Comparison of ENCODE assay signal across 12 cellular contexts in genomic region chr3:190512666-190513065, GRCh38. TPM values are rescaled to one million over a fixed set of nuclear protein-coding genes. Genes with fewer than 3 reads are reported as not detected.
DNase-seq lines count a peak whose midpoint lies in the region; ATAC-seq and TF ChIP-seq lines count a peak whose summit lies in the region.
"Had no signal": no experiment of that assay in that cellular context is flagged by ENCODE, and none has a peak within 500 bp of the region (broad histone marks: within the 10 kb centered on the region; RNA-seq: fewer than 3 reads in every experiment).

No MANE protein-coding gene starts in this region.

- H3K9me3 Mint-ChIP-seq in MCF 10A (ENCODE audit: unreplicated experiment) (no peaks in the 10 kb centered on the region), WTC11 (no peaks in the 10 kb centered on the region), glutamatergic neuron (ENCODE audit: unreplicated experiment) (peaks cover 1% of the 10 kb centered on the region)

- BruUV-seq in MCF 10A (replicated peaks; lab: Mats Ljungman, UMichigan), result no TSS peak

- H3K36me3 ChIP-seq in breast epithelium (no peaks in the 10 kb centered on the region), upper lobe of left lung (no peaks in the 10 kb centered on the region)
- H3K36me3 ChIP-seq: BE2C had no signal

- H3K27ac ChIP-seq in breast epithelium (no peak overlapping the region), upper lobe of left lung (peak overlapping the region; percentile 84 to 92 (median 88))

- peak overlapping the region; percentile 88 for H3K4me3 Mint-ChIP-seq in MCF 10A (ENCODE audit: unreplicated experiment)
- peak overlapping the region; percentile 83 for H3K4me3 Mint-ChIP-seq in WTC11
- peak overlapping the region; percentile 93 for H3K4me3 Mint-ChIP-seq in glutamatergic neuron (ENCODE audit: unreplicated experiment)

- H3K27ac Mint-ChIP-seq in MCF 10A (ENCODE audit: low read depth, unreplicated experiment) (peak overlapping the region; percentile 78), WTC11 (no peak overlapping the region), glutamatergic neuron (ENCODE audit: unreplicated experiment) (no peak overlapping the region)

- ATAC-seq in WTC11, result no peak
- ATAC-seq in upper lobe of left lung (ENCODE audit: low FRiP score in 2 of 2), result no peak
- ATAC-seq in GM21367 (IDR thresholded peaks at IDR 0.05; ENCODE audit: unreplicated experiment), result no peak

- POLR2A ChIA-PET in MCF 10A (lab: Yijun Ruan, JAX), result interaction anchor here (0.6 to 4.9 kb wide), 29 partner anchors 8 to 586 kb away, joined by 3 to 199 read pairs (median 4); partner anchors contain the start of gene CLDN1
- POLR2A ChIA-PET in WTC11 (lab: Charles Lee), result no interaction called here

- no peaks in the 10 kb centered on the region for H3K27me3 Mint-ChIP-seq in MCF 10A (ENCODE audit: insufficient read depth, unreplicated experiment)
- H3K27me3 Mint-ChIP-seq in WTC11 (ENCODE audit: low read depth), result peaks cover 34% of the 10 kb centered on the region
- H3K27me3 Mint-ChIP-seq in glutamatergic neuron (ENCODE audit: unreplicated experiment), result peaks cover 4% of the 10 kb centered on the region

- TF ChIP-seq POLR2A in breast epithelium (IDR thresholded peaks at IDR 0.05) (no peak), upper lobe of left lung (IDR thresholded peaks at IDR 0.05) (no peak)

- TF ChIP-seq EP300 in upper lobe of left lung (IDR thresholded peaks at IDR 0.05), result no peak

- WGBS in upper lobe of left lung, 2 donors, result 92 to 97% methylated on average over 3 of the region's 3 CpGs

- DNase-seq in MCF 10A (ENCODE audit: unreplicated experiment) (no peak), breast epithelium (ENCODE audit: low spot score in 2 of 2) (no peak), WTC11 (ENCODE audit: low spot score) (no peak), glutamatergic neuron (no peak), upper lobe of left lung (no peak), NCI-H82 treated with DMSO at 0.1 percent for 48 hours (lab: John Stamatoyannopoulos, UW; ENCODE audit: unreplicated experiment) (no peak), SKM-1 (lab: John Stamatoyannopoulos, UW; ENCODE audit: unreplicated experiment) (no peak)
- DNase-seq: BE2C, NCI-H2081 treated with DMSO at 0.1 percent for 48 hours had no signal

- peaks cover 27% of the 10 kb centered on the region for H3K4me1 Mint-ChIP-seq in MCF 10A (ENCODE audit: insufficient read depth, unreplicated experiment)
- H3K4me1 Mint-ChIP-seq in WTC11, result peaks cover 22% of the 10 kb centered on the region
- no peaks in the 10 kb centered on the region for H3K4me1 Mint-ChIP-seq in glutamatergic neuron (ENCODE audit: low read depth, unreplicated experiment)

- no peaks in the 10 kb centered on the region for H3K4me1 ChIP-seq in breast epithelium
- H3K4me1 ChIP-seq in upper lobe of left lung, result peaks cover 5 to 25% (median 9%) of the 10 kb centered on the region in 4 donors
- H3K4me1 ChIP-seq: BE2C had no signal

- no peaks in the 10 kb centered on the region for H3K9me3 ChIP-seq in breast epithelium
- no peaks in the 10 kb centered on the region for H3K9me3 ChIP-seq in upper lobe of left lung
- H3K9me3 ChIP-seq: BE2C had no signal

- H3K4me3 ChIP-seq in breast epithelium, result no peak overlapping the region
- no peak overlapping the region for H3K4me3 ChIP-seq in upper lobe of left lung

- H3K27me3 ChIP-seq in breast epithelium (no peaks in the 10 kb centered on the region), upper lobe of left lung (no peaks in the 10 kb centered on the region)
- H3K27me3 ChIP-seq: hepatocyte had no signal

- no peaks in the 10 kb centered on the region for H3K36me3 Mint-ChIP-seq in MCF 10A (ENCODE audit: insufficient read depth, unreplicated experiment)
- H3K36me3 Mint-ChIP-seq in WTC11, result no peaks in the 10 kb centered on the region
- no peaks in the 10 kb centered on the region for H3K36me3 Mint-ChIP-seq in glutamatergic neuron (ENCODE audit: unreplicated experiment)

- no peak for TF ChIP-seq CTCF in MCF 10A (IDR thresholded peaks at IDR 0.05; ENCODE audit: unreplicated experiment)
- TF ChIP-seq CTCF in breast epithelium (IDR thresholded peaks at IDR 0.05), result no peak
- no peak for TF ChIP-seq CTCF in WTC11 (IDR thresholded peaks at IDR 0.05)
- TF ChIP-seq CTCF in glutamatergic neuron (IDR thresholded peaks at IDR 0.05; ENCODE audit: partially characterized antibody, unreplicated experiment), result no peak
- TF ChIP-seq CTCF in upper lobe of left lung (IDR thresholded peaks at IDR 0.05), result no peak

- CTCF ChIA-PET in MCF 10A (lab: Yijun Ruan, JAX), result interaction anchor here (0.7 to 4.8 kb wide), 5 partner anchors 28 to 186 kb away, joined by 3 to 57 read pairs (median 3); no protein-coding TSS in a partner anchor
- CTCF ChIA-PET in WTC11 (lab: Charles Lee), result interaction anchor here (1.0 to 1.7 kb wide), 9 partner anchors 9 to 552 kb away, joined by 3 to 10 read pairs (median 5); partner anchors contain the start of gene CLDN1

- intact Hi-C loops in MCF 10A (cut with micrococcal nuclease) (loop anchor here (1.0 to 10.0 kb wide), 4 partner anchors 54 to 288 kb away; no protein-coding TSS in a partner anchor), breast epithelium (cut with DNase I; ENCODE audit: low total_unique reads) (no loop called here)

TF ChIP-seq in WTC11, 78 proteins besides CTCF, POLR2A, EP300 and RAD21:
- TF ChIP-seq, protein P1, sequence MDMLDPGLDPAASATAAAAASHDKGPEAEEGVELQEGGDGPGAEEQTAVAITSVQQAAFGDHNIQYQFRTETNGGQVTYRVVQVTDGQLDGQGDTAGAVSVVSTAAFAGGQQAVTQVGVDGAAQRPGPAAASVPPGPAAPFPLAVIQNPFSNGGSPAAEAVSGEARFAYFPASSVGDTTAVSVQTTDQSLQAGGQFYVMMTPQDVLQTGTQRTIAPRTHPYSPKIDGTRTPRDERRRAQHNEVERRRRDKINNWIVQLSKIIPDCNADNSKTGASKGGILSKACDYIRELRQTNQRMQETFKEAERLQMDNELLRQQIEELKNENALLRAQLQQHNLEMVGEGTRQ (CRISPR knock-in tag; IDR thresholded peaks at IDR 0.05), result no peak
- TF ChIP-seq TCF7 (CRISPR knock-in tag; IDR thresholded peaks at IDR 0.05; ENCODE audit: low read depth), result no peak

RNA-seq across cellular contexts. Expression of gene IL1RAP, which starts 1.2 kb away (rescaled TPM):
- total RNA-seq in MCF 10A (2022) (46.5 and 62.0 TPM in 2 replicates), breast epithelium (10 to 100 TPM; 11.8 to 15.4 (median 13.1) TPM), WTC11 (2021) (4.5 to 5.7 TPM (median 4.5 TPM) in 3 replicates), glutamatergic neuron (ENCODE audit: unreplicated experiment) (0.37 TPM), upper lobe of left lung (10 to 100 TPM in 5 of 6 donors, 1 to 10 TPM in 1; 6.3 to 29.8 (median 22.7) TPM)
- total RNA-seq: G401 had no signal

Comparison
In these comparisons a context has a peak if more than half of its experiments do, and no peak if none do; other contexts are left out.
1. H3K27ac ChIP-seq: peak in upper lobe of left lung (4 of 4); none in breast epithelium (0 of 2).
2. Peak in every context shown above with its lines, with median percentiles within 50 percentile points of each other: H3K4me3 Mint-ChIP-seq.